Comparison of ENCODE assay signal across 8 cellular contexts in the genomic region with DNA sequence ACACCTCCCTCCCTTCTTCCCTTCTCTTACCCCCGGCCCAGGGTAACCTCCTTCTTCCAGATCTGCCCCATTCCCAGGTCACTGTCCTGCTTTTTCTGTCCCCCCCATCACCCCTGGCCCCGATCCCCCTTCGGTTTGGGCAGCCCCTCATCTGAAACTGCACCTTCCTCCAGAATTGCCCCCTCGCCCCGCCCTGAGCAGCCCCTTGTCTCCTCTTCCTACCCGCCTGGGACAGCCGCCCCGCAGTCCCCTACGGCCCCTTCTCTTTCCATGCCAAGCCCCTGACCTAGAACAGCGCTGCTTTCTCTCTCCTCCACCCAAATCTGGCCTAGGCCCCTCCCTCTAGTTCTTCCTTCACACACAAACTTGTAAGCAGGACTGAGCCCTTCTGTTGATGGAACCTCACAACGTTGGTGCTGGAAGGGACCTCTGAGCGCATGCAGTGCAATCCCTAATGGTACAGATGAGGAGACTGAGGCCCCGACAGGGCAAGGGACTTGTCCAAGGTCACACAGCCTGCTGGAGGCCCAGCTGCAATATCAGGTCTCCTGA. TPM values are rescaled to one million over a fixed set of nuclear protein-coding genes. Genes with fewer than 3 reads are reported as not detected.
DNase-seq lines count a peak whose midpoint lies in the region; TF ChIP-seq lines count a peak whose summit lies in the region.

No MANE protein-coding gene starts in this region.

- in situ Hi-C loops in brain microvascular endothelial cell (cut with HindIII; ENCODE audit: low pct_ligation_motif_present, low sequenced_read_pairs) = no loop called here

- peak overlapping the region; percentile 20 to 95 (median 86) for H3K27ac Mint-ChIP-seq in CD8-positive, alpha-beta memory T cell

- TF ChIP-seq CTCF in NB4 (IDR thresholded peaks at IDR 0.05; ENCODE audit: low read depth, low read length) (no peak), brain microvascular endothelial cell (IDR thresholded peaks at IDR 0.05; ENCODE audit: low read depth, low read length, missing control alignments) (no peak), liver (IDR thresholded peaks at IDR 0.05; ENCODE audit: low read depth, low read length, missing input control) (no peak), thyroid gland (IDR thresholded peaks at IDR 0.05) (no peak)

- H3K4me1 ChIP-seq in CD8-positive, alpha-beta memory T cell (ENCODE audit: insufficient read depth, low read length) = peaks cover 45% of the 10 kb centered on the region
- H3K4me1 ChIP-seq in liver (ENCODE audit: control insufficient read depth in 4 of 4, insufficient read depth in 4 of 4, low read length in 3 of 4) (peaks cover 4 to 18% (median 17%) of the 10 kb centered on the region in 4 donors), thyroid gland (peaks cover 22 to 35% of the 10 kb centered on the region in 2 donors)

- POLR2A ChIA-PET in CD8-positive, alpha-beta memory T cell (lab: Charles Lee) = interaction anchor here (1.3 to 2.1 kb wide), 6 partner anchors 14 to 239 kb away, joined by 3 to 45 read pairs (median 8); a partner anchor contains a TSS

- H3K27ac ChIP-seq in CD8-positive, alpha-beta memory T cell (ENCODE audit: low read depth, low read length) = peak overlapping the region; percentile 79
- no peak overlapping the region for H3K27ac ChIP-seq in brain microvascular endothelial cell
- H3K27ac ChIP-seq in liver (ENCODE audit: low read depth in 1 of 2, low read length in 2 of 2) = peak overlapping the region; percentile 73 to 74
- H3K27ac ChIP-seq in thyroid gland = peak overlapping the region; percentile 39 to 81 (median 62)

- peak overlapping the region; percentile 61 for H3K4me3 ChIP-seq in CD8-positive, alpha-beta memory T cell (ENCODE audit: low read length)
- peak overlapping the region; percentile 61 for H3K4me3 ChIP-seq in NB4 (ENCODE audit: low read depth, low read length)
- peak overlapping the region; percentile 81 for H3K4me3 ChIP-seq in brain microvascular endothelial cell (ENCODE audit: low read depth, low read length)
- H3K4me3 ChIP-seq in liver (ENCODE audit: low read depth in 1 of 3, low read length in 3 of 3) = peak overlapping the region; percentile 33 to 86 (median 81)
- peak overlapping the region; percentile 53 to 75 (median 64) for H3K4me3 ChIP-seq in thyroid gland (replicated peaks in 1 of 3)

- TF ChIP-seq RAD21 in liver (IDR thresholded peaks at IDR 0.05) = no peak

- 14% methylated on average over 13 of the region's 13 CpGs for WGBS in liver
- WGBS in thyroid gland, 2 donors = 11 to 15% methylated on average over 13 of the region's 13 CpGs

- no peaks in the 10 kb centered on the region for H3K9me3 ChIP-seq in CD8-positive, alpha-beta memory T cell (ENCODE audit: low read length)
- H3K9me3 ChIP-seq in liver (ENCODE audit: control insufficient read depth in 4 of 4, low read length in 3 of 4) (no peaks in the 10 kb centered on the region), thyroid gland (no peaks in the 10 kb centered on the region)

- intact Hi-C loops in thyroid gland (cut with DNase I) = no loop called here

- H3K27me3 ChIP-seq in CD8-positive, alpha-beta memory T cell (ENCODE audit: insufficient read depth, low read length, poor library complexity, severe bottlenecking) = no peaks in the 10 kb centered on the region
- H3K27me3 ChIP-seq in brain microvascular endothelial cell (replicated peaks) (no peaks in the 10 kb centered on the region), liver (ENCODE audit: control insufficient read depth in 4 of 4, insufficient read depth in 4 of 4, low read length in 3 of 4) (no peaks in the 10 kb centered on the region), thyroid gland (no peaks in the 10 kb centered on the region)

- peak overlapping the region; percentile 47 to 49 for H3K9ac ChIP-seq in liver (ENCODE audit: low read depth in 1 of 2, low read length in 2 of 2)

- peaks cover 0 to 32% (median 0%) of the 10 kb centered on the region in 3 donors for H3K36me3 Mint-ChIP-seq in CD8-positive, alpha-beta memory T cell

- no peak for TF ChIP-seq POLR2A in NB4 (IDR thresholded peaks at IDR 0.05; ENCODE audit: extremely low read depth, insufficient read length)
- TF ChIP-seq POLR2A in thyroid gland (IDR thresholded peaks at IDR 0.05) = no peak

- H3K4me3 Mint-ChIP-seq in CD8-positive, alpha-beta memory T cell = peak overlapping the region; percentile 82 to 96 (median 93)

- peaks cover 0 to 2% of the 10 kb centered on the region in 2 donors for H3K27me3 Mint-ChIP-seq in CD8-positive, alpha-beta memory T cell

- peaks cover 8% of the 10 kb centered on the region for H3K36me3 ChIP-seq in CD8-positive, alpha-beta memory T cell (ENCODE audit: insufficient read depth, low read length)
- H3K36me3 ChIP-seq in brain microvascular endothelial cell (replicated peaks) (peaks cover 2% of the 10 kb centered on the region), liver (ENCODE audit: control insufficient read depth in 4 of 4, insufficient read depth in 3 of 4, low read depth in 1 of 4, low read length in 3 of 4) (peaks cover 2 to 7% (median 5%) of the 10 kb centered on the region in 4 donors), thyroid gland (peaks cover 0 to 8% of the 10 kb centered on the region in 2 donors)

- H3K4me1 Mint-ChIP-seq in CD8-positive, alpha-beta memory T cell = peaks cover 52 to 73% (median 55%) of the 10 kb centered on the region in 3 donors

- peak in 1 of 5 donors; percentile 14 for DNase-seq in CD8-positive, alpha-beta memory T cell
- DNase-seq in NB4 (ENCODE audit: low read depth) (peak; percentile 52), brain microvascular endothelial cell (no peak), thyroid gland (peak; percentile 8 to 19), NCI-H2196 treated with DMSO at 0.1 percent for 48 hours (lab: John Stamatoyannopoulos, UW; ENCODE audit: unreplicated experiment) (no peak), SHP77 treated with DMSO at 0.1 percent for 48 hours (lab: John Stamatoyannopoulos, UW) (no peak)
- DNase-seq in effector CD4-positive, alpha-beta T cell = no peak

- H3K9me3 Mint-ChIP-seq in CD8-positive, alpha-beta memory T cell = no peaks in the 10 kb centered on the region

- CTCF ChIA-PET in CD8-positive, alpha-beta memory T cell (lab: Charles Lee) = interaction anchor here (1.4 to 1.9 kb wide), 4 partner anchors 24 to 271 kb away, joined by 3 to 17 read pairs (median 8); a partner anchor contains a TSS

TF ChIP-seq in liver, 16 proteins besides CTCF, POLR2A, EP300 and RAD21:
- TF ChIP-seq, protein P1, sequence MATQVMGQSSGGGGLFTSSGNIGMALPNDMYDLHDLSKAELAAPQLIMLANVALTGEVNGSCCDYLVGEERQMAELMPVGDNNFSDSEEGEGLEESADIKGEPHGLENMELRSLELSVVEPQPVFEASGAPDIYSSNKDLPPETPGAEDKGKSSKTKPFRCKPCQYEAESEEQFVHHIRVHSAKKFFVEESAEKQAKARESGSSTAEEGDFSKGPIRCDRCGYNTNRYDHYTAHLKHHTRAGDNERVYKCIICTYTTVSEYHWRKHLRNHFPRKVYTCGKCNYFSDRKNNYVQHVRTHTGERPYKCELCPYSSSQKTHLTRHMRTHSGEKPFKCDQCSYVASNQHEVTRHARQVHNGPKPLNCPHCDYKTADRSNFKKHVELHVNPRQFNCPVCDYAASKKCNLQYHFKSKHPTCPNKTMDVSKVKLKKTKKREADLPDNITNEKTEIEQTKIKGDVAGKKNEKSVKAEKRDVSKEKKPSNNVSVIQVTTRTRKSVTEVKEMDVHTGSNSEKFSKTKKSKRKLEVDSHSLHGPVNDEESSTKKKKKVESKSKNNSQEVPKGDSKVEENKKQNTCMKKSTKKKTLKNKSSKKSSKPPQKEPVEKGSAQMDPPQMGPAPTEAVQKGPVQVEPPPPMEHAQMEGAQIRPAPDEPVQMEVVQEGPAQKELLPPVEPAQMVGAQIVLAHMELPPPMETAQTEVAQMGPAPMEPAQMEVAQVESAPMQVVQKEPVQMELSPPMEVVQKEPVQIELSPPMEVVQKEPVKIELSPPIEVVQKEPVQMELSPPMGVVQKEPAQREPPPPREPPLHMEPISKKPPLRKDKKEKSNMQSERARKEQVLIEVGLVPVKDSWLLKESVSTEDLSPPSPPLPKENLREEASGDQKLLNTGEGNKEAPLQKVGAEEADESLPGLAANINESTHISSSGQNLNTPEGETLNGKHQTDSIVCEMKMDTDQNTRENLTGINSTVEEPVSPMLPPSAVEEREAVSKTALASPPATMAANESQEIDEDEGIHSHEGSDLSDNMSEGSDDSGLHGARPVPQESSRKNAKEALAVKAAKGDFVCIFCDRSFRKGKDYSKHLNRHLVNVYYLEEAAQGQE (IDR thresholded peaks at IDR 0.05) = no peak

RNA-seq across cellular contexts. Expression of a gene that starts 0.6 kb away (rescaled TPM):
- total RNA-seq in CD8-positive, alpha-beta memory T cell = 10 to 100 TPM; 52.2 to 52.4 TPM
- polyA plus RNA-seq in CD8-positive, alpha-beta memory T cell = 32.5 TPM
- 10 to 100 TPM; 12.9 to 13.9 TPM for total RNA-seq in liver
- polyA plus RNA-seq in liver = 10 to 100 TPM in 1 of 2 donors, 1 to 10 TPM in 1; 6.7 to 13.5 TPM
- total RNA-seq in thyroid gland = 10 to 100 TPM; 22.8 to 47.0 (median 28.2) TPM

RNA-seq across cellular contexts. Expression of a gene that starts 6.0 kb away (rescaled TPM):
- total RNA-seq in CD8-positive, alpha-beta memory T cell = 10 to 100 TPM; 19.2 to 20.6 TPM
- 14.6 TPM for polyA plus RNA-seq in CD8-positive, alpha-beta memory T cell
- total RNA-seq in liver (10 to 100 TPM; 15.1 to 20.7 TPM), thyroid gland (10 to 100 TPM; 23.7 to 39.9 (median 28.4) TPM)
- 10 to 100 TPM in 1 of 2 donors, 1 to 10 TPM in 1; 5.4 to 15.4 TPM for polyA plus RNA-seq in liver

RNA-seq across cellular contexts. Expression of a gene that starts 24.4 kb away (rescaled TPM):
- under 1 TPM; 0.39 to 0.51 TPM for total RNA-seq in CD8-positive, alpha-beta memory T cell
- not detected for polyA plus RNA-seq in CD8-positive, alpha-beta memory T cell
- total RNA-seq in liver (100 to 1,000 TPM in 1 of 2 donors, 10 to 100 TPM in 1; 10.5 to 140 TPM), thyroid gland (1 to 10 TPM in 3 of 4 donors, under 1 TPM in 1; 0.98 to 7.5 (median 2.5) TPM)
- polyA plus RNA-seq in liver = 100 to 1,000 TPM; 119 to 163 TPM

RNA-seq across cellular contexts. Expression of a gene that starts 28.7 kb away (rescaled TPM):
- total RNA-seq in CD8-positive, alpha-beta memory T cell = 100 to 1,000 TPM; 102 to 108 TPM
- polyA plus RNA-seq in CD8-positive, alpha-beta memory T cell = 84.8 TPM
- total RNA-seq in liver (10 to 100 TPM; 10.7 to 24.0 TPM), thyroid gland (10 to 100 TPM; 45.9 to 78.1 (median 61.7) TPM)
- polyA plus RNA-seq in liver = 10 to 100 TPM; 37.2 to 50.3 TPM

RNA-seq across cellular contexts. Expression of a gene that starts 29.0 kb away (rescaled TPM):
- total RNA-seq in CD8-positive, alpha-beta memory T cell = 10 to 100 TPM; 73.5 to 74.1 TPM
- polyA plus RNA-seq in CD8-positive, alpha-beta memory T cell = 90.7 TPM
- 10 to 100 TPM; 51.2 to 66.5 TPM for total RNA-seq in liver
- polyA plus RNA-seq in liver = 10 to 100 TPM; 30.9 to 49.9 TPM
- total RNA-seq in thyroid gland = 100 to 1,000 TPM in 1 of 4 donors, 10 to 100 TPM in 3; 93.1 to 107 (median 97.7) TPM

Comparison
In these comparisons a context has a peak if more than half of its experiments do, and no peak if none do; other contexts are left out.
1. DNase-seq: peak in NB4 (single experiment) and thyroid gland (2 of 2); none in brain microvascular endothelial cell (single experiment), effector CD4-positive, alpha-beta T cell (single experiment), NCI-H2196 treated with DMSO at 0.1 percent for 48 hours (single experiment) and SHP77 treated with DMSO at 0.1 percent for 48 hours (single experiment).
2. Peak in every context shown above with its lines, with median percentiles within 50 percentile points of each other: H3K4me3 ChIP-seq.